Comparison of ENCODE assay signal across 31 cellular contexts in genomic region chr9:23044549-23044948, GRCh38.
"Had no signal": no experiment of that assay in that cellular context is flagged by ENCODE, and none has a peak within 500 bp of the region (broad histone marks: within the 10 kb centered on the region; RNA-seq: fewer than 3 reads in every experiment).

No MANE protein-coding gene starts in this region.

- H3K4me1 ChIP-seq: left ventricle myocardium inferior, prostate gland, right atrium auricular region, spleen, vagina had no signal

- H3K79me2 ChIP-seq: hepatocyte had no signal

- H3K27me3 Mint-ChIP-seq: activated CD4-positive, alpha-beta T cell treated with anti-CD3 and anti-CD28 coated beads, Interleukin-2, amount 10 ng/mL, durations not matched to agents 7 days and 5 days; activated CD8-positive, alpha-beta memory T cell treated with anti-CD3 and anti-CD28 coated beads, Interleukin-2, amount 10 ng/mL, durations not matched to agents 7 days and 5 days; activated CD8-positive, alpha-beta T cell treated with anti-CD3 and anti-CD28 coated beads for 36 hours; activated naive CD4-positive, alpha-beta T cell treated with anti-CD3 and anti-CD28 coated beads, Interleukin-2, amount 50 U/mL, for 24 hours; central memory CD8-positive, alpha-beta T cell; effector memory CD8-positive, alpha-beta T cell; natural killer cell treated with Interleukin-12 subunit alpha and Interleukin-12 subunit beta and Interleukin-15 and Interleukin-18, amount 100 ng/mL, for 72 hours; type B pancreatic cell had no signal

- H3K36me3 ChIP-seq: left ventricle myocardium inferior, neutrophil, ovary, prostate gland, right atrium auricular region, spleen, thoracic aorta, vagina, WERI-Rb-1 had no signal

- H3K27ac Mint-ChIP-seq: activated CD8-positive, alpha-beta memory T cell treated with anti-CD3 and anti-CD28 coated beads, Interleukin-2, amount 10 ng/mL, durations not matched to agents 7 days and 5 days; activated CD8-positive, alpha-beta T cell treated with anti-CD3 and anti-CD28 coated beads for 36 hours; effector memory CD8-positive, alpha-beta T cell; immature natural killer cell; natural killer cell treated with Interleukin-12 subunit alpha and Interleukin-12 subunit beta and Interleukin-15 and Interleukin-18, amount 100 ng/mL, for 72 hours; T-helper 2 cell treated with Interferon-gamma antibody and Interleukin-4, amounts not matched to agents 5 μg/mL and 100 μg/mL, for 36 hours; type B pancreatic cell had no signal

- DNase-seq: activated CD4-positive, alpha-beta T cell treated with anti-CD3 and anti-CD28 coated beads, Interleukin-2, amount 10 ng/mL, durations not matched to agents 7 days and 5 days; activated CD4-positive, CD25-positive, alpha-beta regulatory T cell treated with anti-CD3 and anti-CD28 coated beads, Interleukin-2, amount 50 U/mL, for 72 hours; activated CD8-positive, alpha-beta memory T cell treated with anti-CD3 and anti-CD28 coated beads, Interleukin-2, amount 10 ng/mL, durations not matched to agents 7 days and 5 days; activated CD8-positive, alpha-beta T cell treated with anti-CD3 and anti-CD28 coated beads for 36 hours; activated gamma-delta T cell; activated T-cell treated with anti-CD3 and anti-CD28 coated beads for 4 hours; dorsolateral prefrontal cortex; effector memory CD8-positive, alpha-beta T cell; foreskin fibroblast; immature natural killer cell; kidney glomerular epithelial cell; left ventricle myocardium inferior; ovary; spleen; stimulated activated CD4-positive, alpha-beta T cell treated with anti-CD3 and anti-CD28 coated beads, Interleukin-4, amount 100 ng/mL, for 1 hour; stimulated activated naive CD4-positive, alpha-beta T cell treated with Interleukin-2 at 50 U/mL for 16 hours; WERI-Rb-1 had no signal

- H2AFZ ChIP-seq: hepatocyte had no signal

- H3K9me3 Mint-ChIP-seq: type B pancreatic cell had no signal

- ATAC-seq: activated CD8-positive, alpha-beta memory T cell treated with anti-CD3 and anti-CD28 coated beads, Interleukin-2, amount 10 ng/mL, durations not matched to agents 7 days and 5 days; activated CD8-positive, alpha-beta T cell treated with anti-CD3 and anti-CD28 coated beads for 36 hours; effector memory CD8-positive, alpha-beta T cell; natural killer cell treated with Interleukin-12 subunit alpha and Interleukin-12 subunit beta and Interleukin-15 and Interleukin-18, amount 100 ng/mL, for 72 hours had no signal

- H3K4me3 ChIP-seq: dorsolateral prefrontal cortex, hepatocyte, left ventricle myocardium inferior, ovary, prostate gland, right atrium auricular region, spleen, thoracic aorta, vagina had no signal

- H3K4me2 ChIP-seq: hepatocyte had no signal

- FAIRE-seq: astrocyte, colon, TTC549 had no signal

- H3K27me3 ChIP-seq: dorsolateral prefrontal cortex, hepatocyte, neutrophil, ovary, right atrium auricular region, spleen, vagina had no signal

- H3K36me3 Mint-ChIP-seq: activated CD8-positive, alpha-beta memory T cell treated with anti-CD3 and anti-CD28 coated beads, Interleukin-2, amount 10 ng/mL, durations not matched to agents 7 days and 5 days; activated naive CD4-positive, alpha-beta T cell treated with anti-CD3 and anti-CD28 coated beads, Interleukin-2, amount 50 U/mL, for 24 hours; type B pancreatic cell had no signal

- H3K4me3 Mint-ChIP-seq: activated CD4-positive, alpha-beta T cell treated with anti-CD3 and anti-CD28 coated beads, Interleukin-2, amount 10 ng/mL, durations not matched to agents 7 days and 5 days; activated CD8-positive, alpha-beta memory T cell treated with anti-CD3 and anti-CD28 coated beads, Interleukin-2, amount 10 ng/mL, durations not matched to agents 7 days and 5 days; activated CD8-positive, alpha-beta T cell treated with anti-CD3 and anti-CD28 coated beads for 36 hours; activated naive CD4-positive, alpha-beta T cell treated with anti-CD3 and anti-CD28 coated beads, Interleukin-2, amount 50 U/mL, for 24 hours; central memory CD8-positive, alpha-beta T cell; effector memory CD8-positive, alpha-beta T cell; immature natural killer cell; natural killer cell treated with Interleukin-12 subunit alpha and Interleukin-12 subunit beta and Interleukin-15 and Interleukin-18, amount 100 ng/mL, for 72 hours; T-helper 2 cell treated with Interferon-gamma antibody and Interleukin-4, amounts not matched to agents 5 μg/mL and 100 μg/mL, for 36 hours; type B pancreatic cell had no signal

- H3K9me3 ChIP-seq: left ventricle myocardium inferior, neutrophil, ovary, prostate gland, right atrium auricular region, thoracic aorta, vagina had no signal

- H3K27ac ChIP-seq: dorsolateral prefrontal cortex, hepatocyte, left ventricle myocardium inferior, neutrophil, ovary, prostate gland, right atrium auricular region, spleen, thoracic aorta, vagina, WERI-Rb-1 had no signal

- H3K4me1 Mint-ChIP-seq: activated CD4-positive, alpha-beta T cell treated with anti-CD3 and anti-CD28 coated beads, Interleukin-2, amount 10 ng/mL, durations not matched to agents 7 days and 5 days; activated CD8-positive, alpha-beta memory T cell treated with anti-CD3 and anti-CD28 coated beads, Interleukin-2, amount 10 ng/mL, durations not matched to agents 7 days and 5 days; activated naive CD4-positive, alpha-beta T cell treated with anti-CD3 and anti-CD28 coated beads, Interleukin-2, amount 50 U/mL, for 24 hours; central memory CD8-positive, alpha-beta T cell; immature natural killer cell had no signal
